In genomic region chr12:121536058-121536928, GRCh38 we compare ENCODE assay signal across 1 cellular context.
TF ChIP-seq lines count a peak whose summit lies in the region.

No MANE protein-coding gene starts in this region.

TF ChIP-seq in HEK293, 187 proteins besides CTCF, POLR2A, EP300 and RAD21 (continued from another document):
- TF ChIP-seq PBX3 (CRISPR knock-in tag; IDR thresholded peaks at IDR 0.05) (no peak), AEBP2 (tag by site-specific recombination; IDR thresholded peaks at IDR 0.05; ENCODE audit: borderline replicate concordance) (no peak), ZNF223 (tag by site-specific recombination; IDR thresholded peaks at IDR 0.05) (no peak), ZNF473 (tag by site-specific recombination; IDR thresholded peaks at IDR 0.05) (no peak), ZFP37 (tag by site-specific recombination; IDR thresholded peaks at IDR 0.05) (no peak), ZFP3 (tag by site-specific recombination; IDR thresholded peaks at IDR 0.05; ENCODE audit: low read depth) (no peak), ZNF624 (tag by site-specific recombination; IDR thresholded peaks at IDR 0.05) (no peak), ZNF639 (tag by site-specific recombination; IDR thresholded peaks at IDR 0.05) (peak; percentile 56; the same call in 1 of the 2 replicates), ZBTB11 (tag by site-specific recombination; conservative IDR thresholded peaks at IDR 0.05; ENCODE audit: low read depth) (no peak), ZNF155 (tag by site-specific recombination; IDR thresholded peaks at IDR 0.05) (no peak), ZNF121 (tag by site-specific recombination; IDR thresholded peaks at IDR 0.05) (no peak), GLIS1 (tag by site-specific recombination; IDR thresholded peaks at IDR 0.05) (no peak), ZNF555 (tag by site-specific recombination; conservative IDR thresholded peaks at IDR 0.05) (no peak), ZNF394 (tag by site-specific recombination; IDR thresholded peaks at IDR 0.05; ENCODE audit: borderline replicate concordance) (no peak), ZNF449 (tag by site-specific recombination; IDR thresholded peaks at IDR 0.05) (no peak), HOXD13 (CRISPR knock-in tag; IDR thresholded peaks at IDR 0.05; ENCODE audit: borderline replicate concordance) (no peak), ZNF660 (tag by site-specific recombination; IDR thresholded peaks at IDR 0.05) (0 out of 2 replicates have a peak, but pooled peaks have one; percentile 39), PRDM6 (tag by site-specific recombination; IDR thresholded peaks at IDR 0.05) (no peak), ZNF362 (tag by site-specific recombination; IDR thresholded peaks at IDR 0.05) (peak; percentile 96), ZBTB26 (tag by site-specific recombination; optimal IDR thresholded peaks at IDR 0.05) (no peak), ZNF174 (tag by site-specific recombination; IDR thresholded peaks at IDR 0.05) (no peak), ZFP41 (tag by site-specific recombination; IDR thresholded peaks at IDR 0.05; ENCODE audit: borderline replicate concordance) (no peak), ZXDB (tag by site-specific recombination; IDR thresholded peaks at IDR 0.05) (no peak), ZNF311 (tag by site-specific recombination; IDR thresholded peaks at IDR 0.05; ENCODE audit: borderline replicate concordance) (no peak), ZNF133 (tag by site-specific recombination; IDR thresholded peaks at IDR 0.05) (no peak), SCRT2 (tag by site-specific recombination; IDR thresholded peaks at IDR 0.05) (no peak), ZSCAN5A (tag by site-specific recombination; IDR thresholded peaks at IDR 0.05) (no peak), SP2 (tag by site-specific recombination; IDR thresholded peaks at IDR 0.05) (peak; percentile 66)
